In genomic region chr13:99606322-99607089, GRCh38 we compare ENCODE assay signal across 1 cellular context.
TF ChIP-seq lines count a peak whose summit lies in the region.

CLYBL (plus strand) TSS chr13:99606690.

TF ChIP-seq in K562, 482 proteins besides CTCF, POLR2A, EP300 and RAD21 (continued from another document and continues in another):
- TF ChIP-seq MGA (IDR thresholded peaks at IDR 0.05) (peak; percentile 65), RBM34 (IDR thresholded peaks at IDR 0.05; ENCODE audit: borderline replicate concordance, insufficient read depth, low read length) (no peak), MED1 (CRISPR knock-in tag; IDR thresholded peaks at IDR 0.05; ENCODE audit: borderline replicate concordance) (no peak), BACH1 (tag; IDR thresholded peaks at IDR 0.05) (no peak), CBX5 (IDR thresholded peaks at IDR 0.05; ENCODE audit: borderline replicate concordance, low read depth) (peak; percentile 13; the same call in 1 of the 2 replicates), CREB5 (CRISPR knock-in tag; IDR thresholded peaks at IDR 0.05) (no peak), KLF6 (CRISPR knock-in tag; IDR thresholded peaks at IDR 0.05; ENCODE audit: borderline replicate concordance) (no peak), RFX7 (CRISPR knock-in tag; IDR thresholded peaks at IDR 0.05) (no peak), KDM2B (CRISPR knock-in tag; IDR thresholded peaks at IDR 0.05) (no peak), STAT5B (CRISPR knock-in tag; IDR thresholded peaks at IDR 0.05) (no peak), MXD1 (CRISPR knock-in tag; IDR thresholded peaks at IDR 0.05; ENCODE audit: borderline replicate concordance, poor library complexity, severe bottlenecking) (no peak), ZKSCAN1 (IDR thresholded peaks at IDR 0.05; ENCODE audit: low read depth, low read length) (no peak), SMAD4 (CRISPR knock-in tag; conservative IDR thresholded peaks at IDR 0.05) (peak; percentile 58), NKRF (IDR thresholded peaks at IDR 0.05; ENCODE audit: borderline replicate concordance) (no peak), FIP1L1 (IDR thresholded peaks at IDR 0.05; ENCODE audit: low read depth, low read length, poor library complexity, severe bottlenecking) (no peak), ARID1B (IDR thresholded peaks at IDR 0.05) (no peak), ZNF12 (CRISPR knock-in tag; IDR thresholded peaks at IDR 0.05) (no peak), ETV5 (CRISPR knock-in tag; IDR thresholded peaks at IDR 0.05; ENCODE audit: low read depth) (0 out of 2 replicates have a peak, but pooled peaks have one; percentile 53), TFAP4 (CRISPR knock-in tag; IDR thresholded peaks at IDR 0.05; ENCODE audit: borderline replicate concordance) (peak; percentile 26; the same call in 1 of the 2 replicates), FOSL1 (tag; conservative IDR thresholded peaks at IDR 0.05) (no peak), RCOR1 (IDR thresholded peaks at IDR 0.05; ENCODE audit: borderline replicate concordance in 1 of 2, low read depth in 2 of 2, low read length in 2 of 2) (peak in 1 of 2 experiments; percentile 24; a peak in 1 of 4 replicates), SNRNP70 (optimal IDR thresholded peaks at IDR 0.05; ENCODE audit: low read depth, low read length) (no peak), HNRNPK (IDR thresholded peaks at IDR 0.05; ENCODE audit: low read depth, low read length, poor library complexity, severe bottlenecking) (no peak), SAFB (IDR thresholded peaks at IDR 0.05; ENCODE audit: borderline replicate concordance, low read depth, low read length) (no peak), SRSF9 (IDR thresholded peaks at IDR 0.05; ENCODE audit: borderline replicate concordance, low read depth, low read length) (no peak), E2F4 (CRISPR knock-in tag; IDR thresholded peaks at IDR 0.05; ENCODE audit: low read depth) (no peak), TRIM25 (IDR thresholded peaks at IDR 0.05; ENCODE audit: borderline replicate concordance) (no peak), GATAD2B (IDR thresholded peaks at IDR 0.05; ENCODE audit: borderline replicate concordance) (no peak), HDAC2 (IDR thresholded peaks at IDR 0.05) (peak; percentile 33; the same call in 1 of the 2 replicates), GTF2B (IDR thresholded peaks at IDR 0.05; ENCODE audit: extremely low read depth, insufficient read length) (no peak), ZC3H4 (CRISPR knock-in tag; IDR thresholded peaks at IDR 0.05; ENCODE audit: borderline replicate concordance) (no peak), HDGF (IDR thresholded peaks at IDR 0.05) (no peak), ARNT (IDR thresholded peaks at IDR 0.05) (no peak), XRCC4 (IDR thresholded peaks at IDR 0.05; ENCODE audit: extremely low read depth, insufficient read depth, insufficient read length) (no peak), ID3 (CRISPR knock-in tag; IDR thresholded peaks at IDR 0.05) (no peak), ID3 (tag; IDR thresholded peaks at IDR 0.05) (no peak), LARP7 (IDR thresholded peaks at IDR 0.05) (no peak), KDM1A (IDR thresholded peaks at IDR 0.05) (peak in 1 of 2 experiments; percentile 45; a peak in 1 of 4 replicates), PML (IDR thresholded peaks at IDR 0.05; ENCODE audit: low read length) (peak; percentile 33; the same call in 1 of the 2 replicates), CXXC5 (CRISPR knock-in tag; IDR thresholded peaks at IDR 0.05) (peak; percentile 78)
